8 cellular contexts compared by ENCODE assay signal in genomic region chr19:57803594-57804325, GRCh38. TPM values are rescaled to one million over a fixed set of nuclear protein-coding genes. Genes with fewer than 3 reads are reported as not detected.
DNase-seq lines count a peak whose midpoint lies in the region; ATAC-seq, FAIRE-seq and TF ChIP-seq lines count a peak whose summit lies in the region.

No MANE protein-coding gene starts in this region.

- no peaks in the 10 kb centered on the region for H3K9me3 ChIP-seq in BLaER1

- H3K27ac ChIP-seq in BLaER1, result peak overlapping the region; percentile 62; the same call in 1 of the 2 replicates

- DNase-seq in LHCN-M2 (ENCODE audit: low read depth) (peak; percentile 88), bronchial epithelial cell (ENCODE audit: low read depth) (peak; percentile 62), kidney glomerular epithelial cell (lab: John Stamatoyannopoulos, UW) (peak; percentile 78), SW480 (ENCODE audit: low spot score) (no peak), SIG-M5 treated with dmso at 0.1 percent for 504 hours (lab: John Stamatoyannopoulos, UW; ENCODE audit: unreplicated experiment) (no peak)
- peak; percentile 30 for DNase-seq in stimulated activated naive CD8-positive, alpha-beta T cell treated with anti-CD3 and anti-CD28 coated beads, Interleukin-15, Interleukin-2, amounts not matched to agents 100 U/mL and 50 U/mL, for 24 hours

- H3K9ac ChIP-seq in BLaER1, result peak overlapping the region; percentile 67

- peak overlapping the region; percentile 73 for H3K4me2 ChIP-seq in BLaER1

- FAIRE-seq in bronchial epithelial cell (lab: Jason Lieb, UNC), result no peak

- ATAC-seq in stimulated activated naive CD8-positive, alpha-beta T cell treated with anti-CD3 and anti-CD28 coated beads, Interleukin-15, Interleukin-2, amounts not matched to agents 100 U/mL and 50 U/mL, for 24 hours, result peak; percentile 36
- no peak for ATAC-seq in GM19351 (IDR thresholded peaks at IDR 0.05; ENCODE audit: unreplicated experiment)

- H3K4me3 ChIP-seq in BLaER1 (peak overlapping the region; percentile 55), bronchial epithelial cell (ENCODE audit: low read depth, low read length) (peak overlapping the region; percentile 40)

- H3K4me1 ChIP-seq in BLaER1, result peaks cover 15% of the 10 kb centered on the region

- no peak for TF ChIP-seq CTCF in bronchial epithelial cell (IDR thresholded peaks at IDR 0.05; ENCODE audit: insufficient read depth, low read length, severe bottlenecking)

- H3K36me3 ChIP-seq in BLaER1 (peaks cover 54% of the 10 kb centered on the region), bronchial epithelial cell (ENCODE audit: control insufficient read depth, insufficient read depth, low read length) (peaks cover 2% of the 10 kb centered on the region)

- peaks cover 71% of the 10 kb centered on the region for H4K20me1 ChIP-seq in BLaER1

- no peaks in the 10 kb centered on the region for H3K27me3 ChIP-seq in BLaER1
- H3K27me3 ChIP-seq in bronchial epithelial cell (ENCODE audit: control insufficient read depth, insufficient read depth, low read length), result no peaks in the 10 kb centered on the region

RNA-seq across cellular contexts. Expression of gene ZNF552, which starts 11.0 kb away (rescaled TPM):
- 2.2 and 3.5 TPM in 2 replicates for total RNA-seq in LHCN-M2 (2014; rRNA removed)
- 1.4 TPM for polyA plus RNA-seq in LHCN-M2 (2012)
- total RNA-seq in bronchial epithelial cell, result 7.0 and 8.2 TPM in 2 replicates

RNA-seq across cellular contexts. Expression of gene ZNF587B, which starts 26.3 kb away (rescaled TPM):
- total RNA-seq in LHCN-M2 (2014; rRNA removed) (6.8 and 7.0 TPM in 2 replicates), bronchial epithelial cell (19.8 and 36.1 TPM in 2 replicates)
- polyA plus RNA-seq in LHCN-M2 (2012), result 2.2 TPM

RNA-seq across cellular contexts. Expression of gene ZNF586, which starts 34.3 kb away (rescaled TPM):
- total RNA-seq in LHCN-M2 (2014; rRNA removed) (9.6 and 12.2 TPM in 2 replicates), bronchial epithelial cell (11.6 and 16.1 TPM in 2 replicates)
- polyA plus RNA-seq in LHCN-M2 (2012), result 4.2 TPM

RNA-seq across cellular contexts. Expression of gene ZNF587, which starts 45.9 kb away (rescaled TPM):
- total RNA-seq in LHCN-M2 (2014; rRNA removed) (6.9 and 11.5 TPM in 2 replicates), bronchial epithelial cell (11.8 and 19.5 TPM in 2 replicates)
- 5.9 TPM for polyA plus RNA-seq in LHCN-M2 (2012)

RNA-seq across cellular contexts. Expression of gene ZNF776, which starts 57.1 kb away (rescaled TPM):
- 8.3 and 12.4 TPM in 2 replicates for total RNA-seq in LHCN-M2 (2014; rRNA removed)
- polyA plus RNA-seq in LHCN-M2 (2012), result 5.8 TPM
- total RNA-seq in bronchial epithelial cell, result 12.4 and 14.0 TPM in 2 replicates

Comparison
In these comparisons a context has a peak if more than half of its experiments do, and no peak if none do; other contexts are left out.
1. DNase-seq: peak in LHCN-M2 (single experiment), bronchial epithelial cell (single experiment), kidney glomerular epithelial cell (single experiment) and stimulated activated naive CD8-positive, alpha-beta T cell treated with anti-CD3 and anti-CD28 coated beads, Interleukin-15, Interleukin-2, amounts not matched to agents 100 U/mL and 50 U/mL, for 24 hours (single experiment); none in SW480 (single experiment) and SIG-M5 treated with dmso at 0.1 percent for 504 hours (single experiment).